35 cellular contexts compared by ENCODE assay signal in the genomic region with DNA sequence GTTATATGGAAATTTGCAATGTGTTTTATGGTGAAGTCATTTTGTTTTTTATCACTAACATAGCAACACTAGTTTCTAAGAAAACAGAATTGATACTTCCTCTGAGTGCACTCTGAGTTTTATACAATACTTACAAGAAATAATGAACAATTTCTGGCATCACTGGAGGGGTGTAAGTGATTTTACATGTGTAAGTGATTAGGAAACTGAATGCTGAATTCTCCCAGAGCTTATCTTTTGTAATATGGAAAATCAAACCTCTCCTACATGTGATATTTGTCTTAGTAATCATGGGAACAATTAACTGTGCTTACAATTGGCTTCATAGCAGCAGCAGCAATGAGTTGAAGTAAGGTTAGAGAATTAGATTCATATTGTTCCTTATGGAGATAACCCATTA. TPM values are rescaled to one million over a fixed set of nuclear protein-coding genes. Genes with fewer than 3 reads are reported as not detected.
DNase-seq lines count a peak whose midpoint lies in the region; ATAC-seq, FAIRE-seq and TF ChIP-seq lines count a peak whose summit lies in the region.
"Had no signal": no experiment of that assay in that cellular context is flagged by ENCODE, and none has a peak within 500 bp of the region (broad histone marks: within the 10 kb centered on the region; RNA-seq: fewer than 3 reads in every experiment).

No MANE protein-coding gene starts in this region.

- H3K27me3 ChIP-seq in sigmoid colon: no peaks in the 10 kb centered on the region
- no peaks in the 10 kb centered on the region for H3K27me3 ChIP-seq in gastrocnemius medialis
- H3K27me3 ChIP-seq: BLaER1, dorsolateral prefrontal cortex, foreskin keratinocyte, MG63, thyroid gland had no signal

- H3K4me3 ChIP-seq in fibroblast of the aortic adventitia (ENCODE audit: low read depth, low read length) (no peak overlapping the region), sigmoid colon (no peak overlapping the region), gastrocnemius medialis (no peak overlapping the region)
- H3K4me3 ChIP-seq: BLaER1, dorsolateral prefrontal cortex, MG63, skin epidermis, thyroid gland had no signal

- TF ChIP-seq POLR2A in sigmoid colon (IDR thresholded peaks at IDR 0.05) (no peak), gastrocnemius medialis (IDR thresholded peaks at IDR 0.05) (no peak)

- no peaks in the 10 kb centered on the region for H3K4me1 Mint-ChIP-seq in endothelial cell (ENCODE audit: unreplicated experiment)
- H3K4me1 Mint-ChIP-seq: activated naive CD8-positive, alpha-beta T cell treated with anti-CD3 and anti-CD28 coated beads, Interleukin-2, amount 10 ng/mL, durations not matched to agents 7 days and 5 days; central memory CD8-positive, alpha-beta T cell; naive B cell had no signal

- DNase-seq in fibroblast of the aortic adventitia (ENCODE audit: low read depth) (peak; percentile 51), sigmoid colon (no peak), NCI-H526 treated with DMSO at 0.1 percent for 48 hours (lab: John Stamatoyannopoulos, UW) (no peak), gastrocnemius medialis (no peak), endothelial cell (ENCODE audit: low spot score) (no peak)
- DNase-seq: activated effector memory CD4-positive, alpha-beta T cell treated with anti-CD3 and anti-CD28 coated beads, Interleukin-2, amount 50 U/mL, for 16 hours; activated naive CD8-positive, alpha-beta T cell treated with anti-CD3 and anti-CD28 coated beads, Interleukin-2, amount 10 ng/mL, durations not matched to agents 7 days and 5 days; activated T-cell treated with anti-CD3 and anti-CD28 coated beads for 4 hours; COR-L47; DMS79; dorsolateral prefrontal cortex; foreskin keratinocyte; GF-D8; H7; hippocampal formation; immature natural killer cell; KBM-7; left colon; mesendoderm; MG63; naive B cell; NCI-H1105 treated with DMSO at 0.1 percent for 48 hours; NCI-H2081; NCI-H345; NCI-H82; thyroid gland had no signal

- no peak overlapping the region for H3K4me3 Mint-ChIP-seq in endothelial cell (ENCODE audit: unreplicated experiment)
- H3K4me3 Mint-ChIP-seq: activated naive CD8-positive, alpha-beta T cell treated with anti-CD3 and anti-CD28 coated beads, Interleukin-2, amount 10 ng/mL, durations not matched to agents 7 days and 5 days; central memory CD8-positive, alpha-beta T cell; immature natural killer cell; naive B cell; stimulated activated naive CD8-positive, alpha-beta T cell treated with anti-CD3 and anti-CD28 coated beads, Interleukin-15, Interleukin-2, amounts not matched to agents 100 ng/mL and 50 ng/mL, for 24 hours; T-helper 2 cell treated with Interferon-gamma antibody and Interleukin-4, amounts not matched to agents 5 μg/mL and 100 μg/mL, for 36 hours had no signal

- intact Hi-C loops in sigmoid colon (cut with DNase I): no loop called here
- intact Hi-C loops in gastrocnemius medialis (cut with DNase I; ENCODE audit: low total_unique reads): no loop called here

- no peak for TF ChIP-seq EP300 in sigmoid colon (IDR thresholded peaks at IDR 0.05)

- H3K27ac ChIP-seq in sigmoid colon (peak overlapping the region in 3 of 4 donors; percentile 2 to 35 (median 35)), gastrocnemius medialis (no peak overlapping the region)
- H3K27ac ChIP-seq: BLaER1, dorsolateral prefrontal cortex, foreskin keratinocyte, thyroid gland had no signal

- no peaks in the 10 kb centered on the region for H3K9me3 ChIP-seq in sigmoid colon
- no peaks in the 10 kb centered on the region for H3K9me3 ChIP-seq in gastrocnemius medialis
- H3K9me3 ChIP-seq: BLaER1, MG63, thyroid gland had no signal

- no peaks in the 10 kb centered on the region for H3K36me3 Mint-ChIP-seq in endothelial cell (ENCODE audit: low read depth, unreplicated experiment)
- H3K36me3 Mint-ChIP-seq: activated naive CD8-positive, alpha-beta T cell treated with anti-CD3 and anti-CD28 coated beads, Interleukin-2, amount 10 ng/mL, durations not matched to agents 7 days and 5 days; naive B cell had no signal

- peak; percentile 61 for FAIRE-seq in G401.6 (lab: Jason Lieb, UNC)
- FAIRE-seq: GM19239 had no signal

- H3K9me3 Mint-ChIP-seq in endothelial cell (ENCODE audit: unreplicated experiment): no peaks in the 10 kb centered on the region
- H3K9me3 Mint-ChIP-seq: activated naive CD8-positive, alpha-beta T cell treated with anti-CD3 and anti-CD28 coated beads, Interleukin-2, amount 10 ng/mL, durations not matched to agents 7 days and 5 days; central memory CD8-positive, alpha-beta T cell; stimulated activated naive CD8-positive, alpha-beta T cell treated with anti-CD3 and anti-CD28 coated beads, Interleukin-15, Interleukin-2, amounts not matched to agents 100 ng/mL and 50 ng/mL, for 24 hours; T-helper 2 cell treated with Interferon-gamma antibody and Interleukin-4, amounts not matched to agents 5 μg/mL and 100 μg/mL, for 36 hours had no signal

- ATAC-seq in SK-N-SH treated with all-trans-retinoic acid at 6 μM for 48 hours (no peak), gastrocnemius medialis (no peak)
- ATAC-seq: foreskin keratinocyte, left colon had no signal

- TF ChIP-seq CTCF in fibroblast of the aortic adventitia (IDR thresholded peaks at IDR 0.05; ENCODE audit: insufficient read depth, low read length) (no peak), sigmoid colon (IDR thresholded peaks at IDR 0.05) (no peak), gastrocnemius medialis (IDR thresholded peaks at IDR 0.05 in 4 of 5, conservative IDR thresholded peaks at IDR 0.05 in 1 of 5) (no peak), endothelial cell (IDR thresholded peaks at IDR 0.05; ENCODE audit: unreplicated experiment) (no peak)

- H3K36me3 ChIP-seq in sigmoid colon (no peaks in the 10 kb centered on the region), gastrocnemius medialis (no peaks in the 10 kb centered on the region)
- H3K36me3 ChIP-seq: BLaER1, thyroid gland had no signal

- no peaks in the 10 kb centered on the region for H3K27me3 Mint-ChIP-seq in endothelial cell (ENCODE audit: unreplicated experiment)
- H3K27me3 Mint-ChIP-seq: activated naive CD8-positive, alpha-beta T cell treated with anti-CD3 and anti-CD28 coated beads, Interleukin-2, amount 10 ng/mL, durations not matched to agents 7 days and 5 days; central memory CD8-positive, alpha-beta T cell; naive B cell; stimulated activated naive CD8-positive, alpha-beta T cell treated with anti-CD3 and anti-CD28 coated beads, Interleukin-15, Interleukin-2, amounts not matched to agents 100 ng/mL and 50 ng/mL, for 24 hours had no signal

- peaks cover 0 to 69% (median 37%) of the 10 kb centered on the region in 4 donors for H3K4me1 ChIP-seq in sigmoid colon
- H3K4me1 ChIP-seq in gastrocnemius medialis: peaks cover 13 to 19% of the 10 kb centered on the region in 2 donors
- H3K4me1 ChIP-seq: BLaER1, thyroid gland had no signal

- in situ Hi-C loops in gastrocnemius medialis (cut with MboI; ENCODE audit: low sequenced_read_pairs in 4 of 4): no loop called here

- no peak overlapping the region for H3K27ac Mint-ChIP-seq in endothelial cell (ENCODE audit: unreplicated experiment)
- H3K27ac Mint-ChIP-seq: activated naive CD8-positive, alpha-beta T cell treated with anti-CD3 and anti-CD28 coated beads, Interleukin-2, amount 10 ng/mL, durations not matched to agents 7 days and 5 days; immature natural killer cell; naive B cell; stimulated activated naive CD8-positive, alpha-beta T cell treated with anti-CD3 and anti-CD28 coated beads, Interleukin-15, Interleukin-2, amounts not matched to agents 100 ng/mL and 50 ng/mL, for 24 hours; T-helper 2 cell treated with Interferon-gamma antibody and Interleukin-4, amounts not matched to agents 5 μg/mL and 100 μg/mL, for 36 hours had no signal

TF ChIP-seq in SK-N-SH treated with all-trans-retinoic acid at 6 μM for 48 hours, 23 proteins besides CTCF, POLR2A, EP300 and RAD21:
- TF ChIP-seq, protein P1, sequence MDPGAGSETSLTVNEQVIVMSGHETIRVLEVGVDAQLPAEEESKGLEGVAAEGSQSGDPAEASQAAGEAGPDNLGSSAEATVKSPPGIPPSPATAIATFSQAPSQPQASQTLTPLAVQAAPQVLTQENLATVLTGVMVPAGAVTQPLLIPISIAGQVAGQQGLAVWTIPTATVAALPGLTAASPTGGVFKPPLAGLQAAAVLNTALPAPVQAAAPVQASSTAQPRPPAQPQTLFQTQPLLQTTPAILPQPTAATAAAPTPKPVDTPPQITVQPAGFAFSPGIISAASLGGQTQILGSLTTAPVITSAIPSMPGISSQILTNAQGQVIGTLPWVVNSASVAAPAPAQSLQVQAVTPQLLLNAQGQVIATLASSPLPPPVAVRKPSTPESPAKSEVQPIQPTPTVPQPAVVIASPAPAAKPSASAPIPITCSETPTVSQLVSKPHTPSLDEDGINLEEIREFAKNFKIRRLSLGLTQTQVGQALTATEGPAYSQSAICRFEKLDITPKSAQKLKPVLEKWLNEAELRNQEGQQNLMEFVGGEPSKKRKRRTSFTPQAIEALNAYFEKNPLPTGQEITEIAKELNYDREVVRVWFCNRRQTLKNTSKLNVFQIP (CRISPR knock-in tag; IDR thresholded peaks at IDR 0.05; ENCODE audit: borderline replicate concordance, low read depth): no peak
- 0 out of 2 replicates have a peak, but pooled peaks have one; percentile 12 for TF ChIP-seq TCF4 (CRISPR knock-in tag; IDR thresholded peaks at IDR 0.05; ENCODE audit: borderline replicate concordance)
- TF ChIP-seq BACH2 (CRISPR knock-in tag; IDR thresholded peaks at IDR 0.05; ENCODE audit: borderline replicate concordance): no peak
- peak; percentile 99 for TF ChIP-seq ZNF70 (CRISPR knock-in tag; IDR thresholded peaks at IDR 0.05)
- TF ChIP-seq ISL1 (CRISPR knock-in tag; IDR thresholded peaks at IDR 0.05): no peak
- TF ChIP-seq OSR1 (CRISPR knock-in tag; IDR thresholded peaks at IDR 0.05): no peak
TF ChIP-seq in SK-N-SH treated with all-trans-retinoic acid at 6 μM for 48 hours: peak in this region for 2.

RNA-seq across cellular contexts. Expression of gene SEMA3C, which starts 37.5 kb away (rescaled TPM):
- 208 and 319 TPM in 2 replicates for total RNA-seq in fibroblast of the aortic adventitia (ENCODE audit: low replicate concordance)
- total RNA-seq in sigmoid colon: 100 to 1,000 TPM; 213 to 298 (median 250) TPM
- polyA plus RNA-seq in sigmoid colon: 10 to 100 TPM in 1 of 3 donors, 1 to 10 TPM in 2; 8.4 to 20.6 (median 8.6) TPM
- 10 to 100 TPM in 2 of 4 donors, 1 to 10 TPM in 2; 5.4 to 58.5 (median 30.3) TPM for total RNA-seq in gastrocnemius medialis
- total RNA-seq in endothelial cell (ENCODE audit: unreplicated experiment): 0.26 TPM
- total RNA-seq: OCI-LY7 had no signal

Comparison
In these comparisons a context has a peak if more than half of its experiments do, and no peak if none do; other contexts are left out.
1. H3K27ac ChIP-seq: peak in sigmoid colon (3 of 4); none in gastrocnemius medialis (0 of 4).